12 cellular contexts compared by ENCODE assay signal in genomic region chrX:1416327-1416784, GRCh38.
"Had no signal": no experiment of that assay in that cellular context is flagged by ENCODE, and none has a peak within 500 bp of the region (broad histone marks: within the 10 kb centered on the region; RNA-seq: fewer than 3 reads in every experiment).

No MANE protein-coding gene starts in this region.

- H3K27me3 Mint-ChIP-seq: activated naive CD4-positive, alpha-beta T cell treated with anti-CD3 and anti-CD28 coated beads, Interleukin-2, amount 50 U/mL, for 24 hours; progenitor cell of endocrine pancreas; stimulated activated naive CD8-positive, alpha-beta T cell treated with anti-CD3 and anti-CD28 coated beads, Interleukin-15, Interleukin-2, amounts not matched to agents 100 ng/mL and 50 ng/mL, for 24 hours had no signal

- H3K4me1 ChIP-seq: transverse colon had no signal

- ATAC-seq: activated CD4-positive, CD25-positive, alpha-beta regulatory T cell treated with anti-CD3 and anti-CD28 coated beads, Interleukin-2, amount 50 U/mL, for 24 hours had no signal

- H3K4me3 Mint-ChIP-seq: activated naive CD4-positive, alpha-beta T cell treated with anti-CD3 and anti-CD28 coated beads, Interleukin-2, amount 50 U/mL, for 24 hours; stimulated activated naive CD8-positive, alpha-beta T cell treated with anti-CD3 and anti-CD28 coated beads, Interleukin-15, Interleukin-2, amounts not matched to agents 100 ng/mL and 50 ng/mL, for 24 hours had no signal

- H3K4me3 ChIP-seq: cardiac muscle cell, transverse colon had no signal

- H3K27ac ChIP-seq: cardiac muscle cell, transverse colon had no signal

- DNase-seq: activated CD4-positive, alpha-beta T cell treated with anti-CD3 and anti-CD28 coated beads, Interleukin-2, amount 50 U/mL, for 1 hour; activated gamma-delta T cell; foreskin fibroblast; mammary epithelial cell; T-helper 1 cell; T1000; transverse colon had no signal

- H3K27ac Mint-ChIP-seq: activated naive CD4-positive, alpha-beta T cell treated with anti-CD3 and anti-CD28 coated beads, Interleukin-2, amount 50 U/mL, for 24 hours; progenitor cell of endocrine pancreas; stimulated activated naive CD8-positive, alpha-beta T cell treated with anti-CD3 and anti-CD28 coated beads, Interleukin-15, Interleukin-2, amounts not matched to agents 100 ng/mL and 50 ng/mL, for 24 hours had no signal

- H3K9me3 ChIP-seq: transverse colon had no signal

- H3K4me1 Mint-ChIP-seq: activated naive CD4-positive, alpha-beta T cell treated with anti-CD3 and anti-CD28 coated beads, Interleukin-2, amount 50 U/mL, for 24 hours had no signal

- H3K9me3 Mint-ChIP-seq: activated naive CD4-positive, alpha-beta T cell treated with anti-CD3 and anti-CD28 coated beads, Interleukin-2, amount 50 U/mL, for 24 hours; stimulated activated naive CD8-positive, alpha-beta T cell treated with anti-CD3 and anti-CD28 coated beads, Interleukin-15, Interleukin-2, amounts not matched to agents 100 ng/mL and 50 ng/mL, for 24 hours had no signal

- H3K27me3 ChIP-seq: cardiac muscle cell, transverse colon had no signal
